1 cellular context compared by ENCODE assay signal in genomic region chr16:46688657-46689491, GRCh38.
TF ChIP-seq lines count a peak whose summit lies in the region.

VPS35 (minus strand) TSS chr16:46689178; CDS start chr16:46689133, 45 bp downstream.

TF ChIP-seq in HepG2, 621 proteins besides CTCF, POLR2A, EP300 and RAD21 (continued from another document and continues in another):
- no peak for TF ChIP-seq ZBTB49 (CRISPR knock-in tag; IDR thresholded peaks at IDR 0.05; ENCODE audit: borderline replicate concordance)
- TF ChIP-seq ZNF737 (CRISPR knock-in tag; IDR thresholded peaks at IDR 0.05; ENCODE audit: borderline replicate concordance): 0 out of 2 replicates have a peak, but pooled peaks have one; percentile 20
- no peak for TF ChIP-seq PCBP1 (IDR thresholded peaks at IDR 0.05; ENCODE audit: borderline replicate concordance, low read depth, low read length)
- no peak for TF ChIP-seq SRSF9 (IDR thresholded peaks at IDR 0.05; ENCODE audit: borderline replicate concordance, insufficient read depth, low read depth, low read length, poor library complexity, severe bottlenecking)
- peak; percentile 24 for TF ChIP-seq ZSCAN21 (CRISPR knock-in tag; IDR thresholded peaks at IDR 0.05; ENCODE audit: borderline replicate concordance)
- no peak; the same call in 1 of the 2 replicates for TF ChIP-seq EED (CRISPR knock-in tag; IDR thresholded peaks at IDR 0.05)
- TF ChIP-seq HMGXB4 (CRISPR knock-in tag; IDR thresholded peaks at IDR 0.05; ENCODE audit: borderline replicate concordance in 1 of 2, low read depth in 1 of 2): peak; percentile 68 to 80
- no peak for TF ChIP-seq ZNF530 (CRISPR knock-in tag; IDR thresholded peaks at IDR 0.05; ENCODE audit: low read depth)
- peak; percentile 77; the same call in 1 of the 2 replicates for TF ChIP-seq IKZF5 (CRISPR knock-in tag; IDR thresholded peaks at IDR 0.05)
- peak; percentile 86; the same call in 1 of the 2 replicates for TF ChIP-seq MAZ (IDR thresholded peaks at IDR 0.05; ENCODE audit: borderline replicate concordance, low read depth, low read length)
- peak; percentile 96 for TF ChIP-seq MAZ (CRISPR knock-in tag; IDR thresholded peaks at IDR 0.05; ENCODE audit: low read depth)
- TF ChIP-seq PLSCR1 (CRISPR knock-in tag; IDR thresholded peaks at IDR 0.05; ENCODE audit: borderline replicate concordance): no peak
- peak; percentile 88 for TF ChIP-seq SALL2 (CRISPR knock-in tag; IDR thresholded peaks at IDR 0.05)
- TF ChIP-seq PAF1 (CRISPR knock-in tag; IDR thresholded peaks at IDR 0.05): no peak
- TF ChIP-seq ZNF235 (CRISPR knock-in tag; IDR thresholded peaks at IDR 0.05; ENCODE audit: borderline replicate concordance): peak; percentile 82; the same call in 1 of the 2 replicates
- 0 out of 2 replicates have a peak, but pooled peaks have one; percentile 41 for TF ChIP-seq ZFP62 (CRISPR knock-in tag; IDR thresholded peaks at IDR 0.05)
- no peak for TF ChIP-seq ZNF496 (CRISPR knock-in tag; IDR thresholded peaks at IDR 0.05; ENCODE audit: insufficient replicate concordance)
- TF ChIP-seq GLI4 (CRISPR knock-in tag; IDR thresholded peaks at IDR 0.05; ENCODE audit: borderline replicate concordance): peak; percentile 88
- TF ChIP-seq ZBTB25 (CRISPR knock-in tag; IDR thresholded peaks at IDR 0.05): 0 out of 2 replicates have a peak, but pooled peaks have one; percentile 22
- no peak for TF ChIP-seq ESRRA (CRISPR knock-in tag; IDR thresholded peaks at IDR 0.05; ENCODE audit: low read depth)
- no peak for TF ChIP-seq STAG1 (CRISPR knock-in tag; IDR thresholded peaks at IDR 0.05)
- TF ChIP-seq MATR3 (CRISPR knock-in tag; IDR thresholded peaks at IDR 0.05): no peak
- TF ChIP-seq TAF15 (IDR thresholded peaks at IDR 0.05; ENCODE audit: low read depth, low read length, poor library complexity, severe bottlenecking): peak; percentile 30
- no peak for TF ChIP-seq ZNF101 (CRISPR knock-in tag; IDR thresholded peaks at IDR 0.05; ENCODE audit: borderline replicate concordance, low read depth)
- peak; percentile 77 for TF ChIP-seq TFE3 (CRISPR knock-in tag; IDR thresholded peaks at IDR 0.05)
- TF ChIP-seq ZNF512 (CRISPR knock-in tag; IDR thresholded peaks at IDR 0.05): 0 out of 2 replicates have a peak, but pooled peaks have one; percentile 34
- no peak for TF ChIP-seq ZC3H4 (CRISPR knock-in tag; IDR thresholded peaks at IDR 0.05; ENCODE audit: borderline replicate concordance)
- 0 out of 2 replicates have a peak, but pooled peaks have one; percentile 55 for TF ChIP-seq ZNF576 (CRISPR knock-in tag; IDR thresholded peaks at IDR 0.05)
- no peak; the same call in 1 of the 2 replicates for TF ChIP-seq HMG20B (CRISPR knock-in tag; conservative IDR thresholded peaks at IDR 0.05)
- TF ChIP-seq ZSCAN29 (CRISPR knock-in tag; conservative IDR thresholded peaks at IDR 0.05): no peak
- peak; percentile 20; the same call in 1 of the 2 replicates for TF ChIP-seq RELA (CRISPR knock-in tag; IDR thresholded peaks at IDR 0.05)
- TF ChIP-seq MXD1 (CRISPR knock-in tag; IDR thresholded peaks at IDR 0.05): peak; percentile 68; the same call in 1 of the 2 replicates
- TF ChIP-seq ZNF234 (CRISPR knock-in tag; conservative IDR thresholded peaks at IDR 0.05): no peak
- peak; percentile 75; the same call in 1 of the 2 replicates for TF ChIP-seq RFX1 (IDR thresholded peaks at IDR 0.05)
- TF ChIP-seq U2AF1 (optimal IDR thresholded peaks at IDR 0.05; ENCODE audit: low read depth, low read length): no peak
- 0 out of 2 replicates have a peak, but pooled peaks have one; percentile 17 for TF ChIP-seq TP53 (CRISPR knock-in tag; conservative IDR thresholded peaks at IDR 0.05)
- no peak for TF ChIP-seq MAFK (conservative IDR thresholded peaks at IDR 0.05 in 1 of 2, IDR thresholded peaks at IDR 0.05 in 1 of 2; ENCODE audit: low read length in 2 of 2)
- TF ChIP-seq AGO1 (IDR thresholded peaks at IDR 0.05; ENCODE audit: low read depth, low read length, poor library complexity, severe bottlenecking): no peak
- TF ChIP-seq ISX (CRISPR knock-in tag; conservative IDR thresholded peaks at IDR 0.05): peak; percentile 86; the same call in 1 of the 2 replicates
- no peak; the same call in 1 of the 2 replicates for TF ChIP-seq CENPT (CRISPR knock-in tag; IDR thresholded peaks at IDR 0.05; ENCODE audit: low read depth)
- no peak for TF ChIP-seq CSRNP2 (CRISPR knock-in tag; conservative IDR thresholded peaks at IDR 0.05; ENCODE audit: low read depth)
- peak; percentile 70 for TF ChIP-seq GABPB1 (CRISPR knock-in tag; IDR thresholded peaks at IDR 0.05)
- TF ChIP-seq MEIS1 (CRISPR knock-in tag; IDR thresholded peaks at IDR 0.05; ENCODE audit: borderline replicate concordance): no peak; the same call in 1 of the 2 replicates
- TF ChIP-seq SUZ12 (IDR thresholded peaks at IDR 0.05; ENCODE audit: low read depth, low read length): no peak
- peak; percentile 65; the same call in 1 of the 2 replicates for TF ChIP-seq DRAP1 (CRISPR knock-in tag; IDR thresholded peaks at IDR 0.05)
- TF ChIP-seq ATF1 (CRISPR knock-in tag; IDR thresholded peaks at IDR 0.05): no peak
- peak; percentile 98 for TF ChIP-seq SP2 (CRISPR knock-in tag; IDR thresholded peaks at IDR 0.05)
- TF ChIP-seq ZNF260 (CRISPR knock-in tag; IDR thresholded peaks at IDR 0.05; ENCODE audit: borderline replicate concordance, low read depth): 0 out of 2 replicates have a peak, but pooled peaks have one; percentile 62
- no peak for TF ChIP-seq MAFF (IDR thresholded peaks at IDR 0.05; ENCODE audit: low read depth, low read length)
- TF ChIP-seq ZBTB44 (CRISPR knock-in tag; IDR thresholded peaks at IDR 0.05): no peak
